ENCODE assay signal across 15 cellular contexts in genomic region chr11:133946018-133946417, GRCh38. TPM values are rescaled to one million over a fixed set of nuclear protein-coding genes. Genes with fewer than 3 reads are reported as not detected.
A peak's percentile ranks its signal among the peaks of the same experiment; 100 is the strongest.
DNase-seq lines count a peak whose midpoint lies in the region; ATAC-seq lines count a peak whose summit lies in the region.
"Had no signal": no experiment of that assay in that cellular context is flagged by ENCODE, and none has a peak within 500 bp of the region (broad histone marks: within the 10 kb centered on the region; RNA-seq: fewer than 3 reads in every experiment).

No MANE protein-coding gene starts in this region.

- H3K4me3 ChIP-seq in CD4-positive, CD25-positive, alpha-beta regulatory T cell (ENCODE audit: low read depth, low read length): peak overlapping the region; percentile 73
- no peak overlapping the region for H3K4me3 ChIP-seq in neuronal stem cell (ENCODE audit: low read length in 2 of 2)
- H3K4me3 ChIP-seq: BLaER1 had no signal

- peak overlapping the region; percentile 75 for H3K18ac ChIP-seq in neuronal stem cell (ENCODE audit: low read length)

- no peak overlapping the region for H2BK12ac ChIP-seq in neuronal stem cell (ENCODE audit: low read length)

- peak overlapping the region; percentile 97 for H3K27ac Mint-ChIP-seq in T-helper 1 cell treated with Interleukin-12 subunit alpha and Interleukin-12 subunit beta and Interleukin-4 antibody, amounts not matched to agents 30 μg/mL and 1 μg/mL, for 36 hours
- peak overlapping the region in 1 of 3 donors; percentile 98 for H3K27ac Mint-ChIP-seq in CD4-positive, CD25-positive, alpha-beta regulatory T cell
- H3K27ac Mint-ChIP-seq in activated naive CD8-positive, alpha-beta T cell treated with anti-CD3 and anti-CD28 coated beads for 36 hours: peak overlapping the region; percentile 94

- DNase-seq in T-helper 1 cell (no peak), neuronal stem cell (ENCODE audit: low spot score) (no peak), middle frontal gyrus (ENCODE audit: extremely low spot score, low spot score) (no peak), epidermal melanocyte (ENCODE audit: insufficient read length, low spot score) (no peak)
- DNase-seq in CD4-positive, CD25-positive, alpha-beta regulatory T cell: no peak
- no peak for DNase-seq in activated naive CD8-positive, alpha-beta T cell treated with anti-CD3 and anti-CD28 coated beads for 36 hours
- DNase-seq: erythroblast, Kasumi-1, mesendoderm had no signal

- no peak overlapping the region for H4K8ac ChIP-seq in neuronal stem cell (ENCODE audit: low read depth, low read length)

- no peaks in the 10 kb centered on the region for H3K9me3 ChIP-seq in CD4-positive, CD25-positive, alpha-beta regulatory T cell (ENCODE audit: control insufficient read depth in 2 of 2, low read length in 2 of 2)
- H3K9me3 ChIP-seq in neuronal stem cell (replicated peaks in 1 of 2; ENCODE audit: control insufficient read depth in 2 of 2, insufficient read depth in 1 of 2, low read depth in 1 of 2, low read length in 2 of 2): no peaks in the 10 kb centered on the region
- H3K9me3 ChIP-seq: BLaER1 had no signal

- H4K91ac ChIP-seq in neuronal stem cell (ENCODE audit: low read depth, low read length, poor library complexity): no peak overlapping the region

- H2AFZ ChIP-seq in neuronal stem cell (ENCODE audit: low read length): no peak overlapping the region

- no peaks in the 10 kb centered on the region for H3K9me3 Mint-ChIP-seq in T-helper 1 cell treated with Interleukin-12 subunit alpha and Interleukin-12 subunit beta and Interleukin-4 antibody, amounts not matched to agents 30 μg/mL and 1 μg/mL, for 36 hours
- peaks cover 0 to 1% (median 0%) of the 10 kb centered on the region in 7 donors for H3K9me3 Mint-ChIP-seq in CD4-positive, CD25-positive, alpha-beta regulatory T cell
- no peaks in the 10 kb centered on the region for H3K9me3 Mint-ChIP-seq in activated naive CD8-positive, alpha-beta T cell treated with anti-CD3 and anti-CD28 coated beads for 36 hours
- H3K9me3 Mint-ChIP-seq: activated T-cell treated with anti-CD3 and anti-CD28 coated beads, Interleukin-2, amount 50 U/mL, for 4 hours had no signal

- H3K14ac ChIP-seq in neuronal stem cell (ENCODE audit: low read length): peak overlapping the region; percentile 43

- no peak overlapping the region for H2BK120ac ChIP-seq in neuronal stem cell (ENCODE audit: low read depth, low read length)

- H2AK5ac ChIP-seq in neuronal stem cell (ENCODE audit: low read depth, low read length): peak overlapping the region; percentile 49

- H3K27me3 ChIP-seq in CD4-positive, CD25-positive, alpha-beta regulatory T cell (ENCODE audit: control insufficient read depth, insufficient read depth, low read length): no peaks in the 10 kb centered on the region
- no peaks in the 10 kb centered on the region for H3K27me3 ChIP-seq in neuronal stem cell (ENCODE audit: control insufficient read depth in 3 of 3, insufficient read depth in 3 of 3, low read depth in 1 of 3, low read length in 3 of 3)
- H3K27me3 ChIP-seq: BLaER1 had no signal

- H3K36me3 ChIP-seq in CD4-positive, CD25-positive, alpha-beta regulatory T cell (ENCODE audit: control insufficient read depth, insufficient read depth, low read length): no peaks in the 10 kb centered on the region
- no peaks in the 10 kb centered on the region for H3K36me3 ChIP-seq in neuronal stem cell (replicated peaks in 1 of 2; ENCODE audit: control insufficient read depth in 2 of 2, insufficient read depth in 2 of 2, low read length in 2 of 2)
- H3K36me3 ChIP-seq: BLaER1 had no signal

- H3K4me1 ChIP-seq in CD4-positive, CD25-positive, alpha-beta regulatory T cell (ENCODE audit: control insufficient read depth, insufficient read depth, low read length, poor library complexity, severe bottlenecking): peaks cover 58% of the 10 kb centered on the region
- H3K4me1 ChIP-seq in neuronal stem cell (ENCODE audit: control insufficient read depth in 2 of 2, insufficient read depth in 1 of 2, low read depth in 1 of 2, low read length in 2 of 2): peaks cover 42 to 47% of the 10 kb centered on the region in 2 donors

- peaks cover 11% of the 10 kb centered on the region for H3K79me1 ChIP-seq in neuronal stem cell (ENCODE audit: low read depth, low read length)

- no peaks in the 10 kb centered on the region for H3K27me3 Mint-ChIP-seq in T-helper 1 cell treated with Interleukin-12 subunit alpha and Interleukin-12 subunit beta and Interleukin-4 antibody, amounts not matched to agents 30 μg/mL and 1 μg/mL, for 36 hours (ENCODE audit: low read depth)
- H3K27me3 Mint-ChIP-seq in CD4-positive, CD25-positive, alpha-beta regulatory T cell: peaks cover 12% of the 10 kb centered on the region
- H3K27me3 Mint-ChIP-seq in activated naive CD8-positive, alpha-beta T cell treated with anti-CD3 and anti-CD28 coated beads for 36 hours: no peaks in the 10 kb centered on the region

- peak overlapping the region; percentile 59 for H3K23ac ChIP-seq in neuronal stem cell (ENCODE audit: low read depth, low read length, poor library complexity)

- peak overlapping the region; percentile 24 for H3K9ac ChIP-seq in neuronal stem cell (ENCODE audit: low read depth, low read length, poor library complexity)
- H3K9ac ChIP-seq: BLaER1 had no signal

- H3K4me3 Mint-ChIP-seq in T-helper 1 cell treated with Interleukin-12 subunit alpha and Interleukin-12 subunit beta and Interleukin-4 antibody, amounts not matched to agents 30 μg/mL and 1 μg/mL, for 36 hours: peak overlapping the region; percentile 89
- H3K4me3 Mint-ChIP-seq in CD4-positive, CD25-positive, alpha-beta regulatory T cell: peak overlapping the region in 2 of 4 donors; percentile 79 to 86
- peak overlapping the region; percentile 75 for H3K4me3 Mint-ChIP-seq in activated naive CD8-positive, alpha-beta T cell treated with anti-CD3 and anti-CD28 coated beads for 36 hours

- H3K4me2 ChIP-seq in neuronal stem cell (ENCODE audit: insufficient read depth, low read length, poor library complexity, severe bottlenecking): no peak overlapping the region

- H3K4ac ChIP-seq in neuronal stem cell (ENCODE audit: low read length): no peak overlapping the region

- no peak for ATAC-seq in CD4-positive, CD25-positive, alpha-beta regulatory T cell (ENCODE audit: low read depth in 2 of 2)
- no peak for ATAC-seq in GM18502 (IDR thresholded peaks at IDR 0.05; ENCODE audit: poor library complexity, unreplicated experiment)

- H2BK15ac ChIP-seq in neuronal stem cell (ENCODE audit: low read length): peak overlapping the region; percentile 67

- peaks cover 34% of the 10 kb centered on the region for H3K36me3 Mint-ChIP-seq in T-helper 1 cell treated with Interleukin-12 subunit alpha and Interleukin-12 subunit beta and Interleukin-4 antibody, amounts not matched to agents 30 μg/mL and 1 μg/mL, for 36 hours (ENCODE audit: low read depth)
- peaks cover 13% of the 10 kb centered on the region for H3K36me3 Mint-ChIP-seq in CD4-positive, CD25-positive, alpha-beta regulatory T cell
- peaks cover 27% of the 10 kb centered on the region for H3K36me3 Mint-ChIP-seq in activated naive CD8-positive, alpha-beta T cell treated with anti-CD3 and anti-CD28 coated beads for 36 hours

- H2BK5ac ChIP-seq in neuronal stem cell (ENCODE audit: low read length): no peak overlapping the region

- peaks cover 72% of the 10 kb centered on the region for H3K4me1 Mint-ChIP-seq in T-helper 1 cell treated with Interleukin-12 subunit alpha and Interleukin-12 subunit beta and Interleukin-4 antibody, amounts not matched to agents 30 μg/mL and 1 μg/mL, for 36 hours (ENCODE audit: low read depth)
- peaks cover 12 to 62% (median 38%) of the 10 kb centered on the region in 4 donors for H3K4me1 Mint-ChIP-seq in CD4-positive, CD25-positive, alpha-beta regulatory T cell
- peaks cover 67% of the 10 kb centered on the region for H3K4me1 Mint-ChIP-seq in activated naive CD8-positive, alpha-beta T cell treated with anti-CD3 and anti-CD28 coated beads for 36 hours

- H3K27ac ChIP-seq in CD4-positive, CD25-positive, alpha-beta regulatory T cell (ENCODE audit: insufficient read depth, low read length, poor library complexity, severe bottlenecking): peak overlapping the region; percentile 76
- no peak overlapping the region for H3K27ac ChIP-seq in neuronal stem cell (replicated peaks; ENCODE audit: low read length)
- H3K27ac ChIP-seq: 22Rv1, BLaER1 had no signal

- no CpG with 5 or more reads among the region's 21 CpGs for WGBS in neuronal stem cell (ENCODE audit: extremely low coverage in 2 of 2, insufficient read length in 2 of 2, insufficient replicate concordance in 1 of 2), 2 donors

RNA-seq across cellular contexts. Expression of gene IGSF9B, which starts 10.8 kb away (rescaled TPM):
- total RNA-seq in CD4-positive, CD25-positive, alpha-beta regulatory T cell: 40.0 TPM
- polyA plus RNA-seq in CD4-positive, CD25-positive, alpha-beta regulatory T cell: 1 to 10 TPM in 2 of 4 donors, under 1 TPM in 2; 0.65 to 2.9 (median 0.99) TPM
- total RNA-seq in activated naive CD8-positive, alpha-beta T cell treated with anti-CD3 and anti-CD28 coated beads for 36 hours: 10 to 100 TPM; 36.0 to 46.5 TPM
- polyA plus RNA-seq in neuronal stem cell (2013, experiment 1 of 2): 3.9 TPM
- 3.8 TPM for polyA plus RNA-seq in neuronal stem cell (2013, experiment 2 of 2)
- total RNA-seq: glomerular endothelial cell had no signal
